In the genomic region with DNA sequence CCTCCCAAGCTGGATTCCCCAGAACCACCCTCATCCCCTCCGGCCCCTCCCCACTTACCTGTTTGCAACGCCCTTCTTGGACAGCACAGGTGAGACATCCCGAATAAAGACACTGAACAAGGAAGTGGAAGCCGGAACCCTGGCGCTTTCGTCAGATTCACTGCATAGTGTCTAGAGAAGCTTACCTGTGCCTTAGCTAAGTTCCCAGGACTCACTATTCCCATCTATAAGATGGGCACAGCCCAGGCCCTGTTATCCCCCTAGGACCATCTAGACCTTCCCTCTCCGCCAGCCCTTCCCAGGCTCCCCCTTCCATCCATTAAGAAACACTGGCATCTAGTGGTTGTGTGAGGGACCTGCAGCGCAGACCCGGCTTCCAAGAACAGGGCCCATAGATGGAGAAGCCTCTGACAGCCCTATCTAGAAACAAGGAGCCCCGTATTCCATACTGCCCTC, we compare ENCODE assay signal across 8 cellular contexts. TPM values are rescaled to one million over a fixed set of nuclear protein-coding genes. Genes with fewer than 3 reads are reported as not detected.
A peak's percentile ranks its signal among the peaks of the same experiment; 100 is the strongest.
DNase-seq lines count a peak whose midpoint lies in the region; ATAC-seq and TF ChIP-seq lines count a peak whose summit lies in the region.

No MANE protein-coding gene starts in this region.

- CTCF ChIA-PET in CD4-positive, alpha-beta T cell (lab: Charles Lee), result no interaction called here
- CTCF ChIA-PET in activated CD8-positive, alpha-beta memory T cell treated with anti-CD3 and anti-CD28 coated beads, Interleukin-2, amount 10 ng/mL, durations not matched to agents 7 days and 5 days (lab: Charles Lee), result interaction anchor here (1.3 kb wide), 1 partner anchor 11 kb away, joined by 4 read pairs; no protein-coding TSS in a partner anchor
- CTCF ChIA-PET in naive thymus-derived CD4-positive, alpha-beta T cell (lab: Charles Lee), result interaction anchor here (1.0 to 2.2 kb wide), 3 partner anchors 181 to 749 kb away, joined by 3 to 8 read pairs (median 3); no protein-coding TSS in a partner anchor

- peaks cover 20% of the 10 kb centered on the region for H3K27me3 ChIP-seq in CD4-positive, alpha-beta T cell (ENCODE audit: control insufficient read depth, insufficient read depth, low read length)
- H3K27me3 ChIP-seq in naive thymus-derived CD4-positive, alpha-beta T cell (ENCODE audit: control insufficient read depth in 2 of 2, insufficient read depth in 2 of 2, low read length in 2 of 2), result no peaks in the 10 kb centered on the region
- no peaks in the 10 kb centered on the region for H3K27me3 ChIP-seq in thoracic aorta (replicated peaks; ENCODE audit: insufficient read depth)

- no peak overlapping the region for H3K27ac ChIP-seq in CD4-positive, alpha-beta T cell (ENCODE audit: low read depth, low read length)
- no peak overlapping the region for H3K27ac ChIP-seq in naive thymus-derived CD4-positive, alpha-beta T cell (ENCODE audit: low read depth, low read length)
- no peak overlapping the region for H3K27ac ChIP-seq in thoracic aorta

- H3K9me3 Mint-ChIP-seq in CD4-positive, alpha-beta T cell, result no peaks in the 10 kb centered on the region
- no peaks in the 10 kb centered on the region for H3K9me3 Mint-ChIP-seq in HFFc6
- no peaks in the 10 kb centered on the region for H3K9me3 Mint-ChIP-seq in activated CD8-positive, alpha-beta memory T cell treated with anti-CD3 and anti-CD28 coated beads, Interleukin-2, amount 10 ng/mL, durations not matched to agents 7 days and 5 days (ENCODE audit: low read depth)
- H3K9me3 Mint-ChIP-seq in naive thymus-derived CD4-positive, alpha-beta T cell, result no peaks in the 10 kb centered on the region

- H3K4me1 Mint-ChIP-seq in CD4-positive, alpha-beta T cell (ENCODE audit: low read depth), result no peaks in the 10 kb centered on the region
- H3K4me1 Mint-ChIP-seq in HFFc6 (ENCODE audit: low read depth), result peaks cover 6% of the 10 kb centered on the region; the same call in 1 of the 2 replicates
- no peaks in the 10 kb centered on the region for H3K4me1 Mint-ChIP-seq in activated CD8-positive, alpha-beta memory T cell treated with anti-CD3 and anti-CD28 coated beads, Interleukin-2, amount 10 ng/mL, durations not matched to agents 7 days and 5 days
- peaks cover 0 to 3% (median 0%) of the 10 kb centered on the region in 7 donors for H3K4me1 Mint-ChIP-seq in naive thymus-derived CD4-positive, alpha-beta T cell

- peak; percentile 52 for TF ChIP-seq CTCF in CD4-positive, alpha-beta T cell (IDR thresholded peaks at IDR 0.05)
- peak; percentile 85 for TF ChIP-seq CTCF in HFFc6 (IDR thresholded peaks at IDR 0.05)
- peak; percentile 69 for TF ChIP-seq CTCF in thoracic aorta (IDR thresholded peaks at IDR 0.05)

- no peaks in the 10 kb centered on the region for H3K9me3 ChIP-seq in CD4-positive, alpha-beta T cell (ENCODE audit: control insufficient read depth, low read length)
- H3K9me3 ChIP-seq in naive thymus-derived CD4-positive, alpha-beta T cell (ENCODE audit: control insufficient read depth in 2 of 3, low read length in 3 of 3), result no peaks in the 10 kb centered on the region
- no peaks in the 10 kb centered on the region for H3K9me3 ChIP-seq in thoracic aorta

- intact Hi-C loops in CD4-positive, alpha-beta T cell (cut with DNase I, micrococcal nuclease), result loop anchor here (1.0 to 10.0 kb wide), 4 partner anchors 532 to 1452 kb away; partner anchors contain the start of gene SDK2 (in 1 of the 2)
- intact Hi-C loops in naive thymus-derived CD4-positive, alpha-beta T cell (cut with micrococcal nuclease), result loop anchor here in 1 of 2 donors (2.0 kb wide), 1 partner anchor 530 kb away; no protein-coding TSS in a partner anchor

- POLR2A ChIA-PET in CD4-positive, alpha-beta T cell (lab: Charles Lee), result no interaction called here
- POLR2A ChIA-PET in naive thymus-derived CD4-positive, alpha-beta T cell (lab: Charles Lee), result no interaction called here

- H3K36me3 ChIP-seq in naive thymus-derived CD4-positive, alpha-beta T cell (ENCODE audit: control insufficient read depth in 2 of 3, insufficient read depth in 3 of 3, low read length in 3 of 3), result no peaks in the 10 kb centered on the region
- no peaks in the 10 kb centered on the region for H3K36me3 ChIP-seq in thoracic aorta

- ATAC-seq in CD4-positive, alpha-beta T cell (ENCODE audit: poor library complexity), result peak; percentile 70
- peak; percentile 57 for ATAC-seq in activated CD8-positive, alpha-beta memory T cell treated with anti-CD3 and anti-CD28 coated beads, Interleukin-2, amount 10 ng/mL, durations not matched to agents 7 days and 5 days
- peak; percentile 68 for ATAC-seq in esophagus mucosa
- ATAC-seq in naive thymus-derived CD4-positive, alpha-beta T cell, result peak; percentile 56
- ATAC-seq in thoracic aorta (ENCODE audit: insufficient number of reproducible peaks, low FRiP score, low read depth), result no peak
- no peak for ATAC-seq in GM21576 (IDR thresholded peaks at IDR 0.05; ENCODE audit: unreplicated experiment)

- no peaks in the 10 kb centered on the region for H3K4me1 ChIP-seq in naive thymus-derived CD4-positive, alpha-beta T cell (ENCODE audit: control insufficient read depth in 2 of 2, insufficient read depth in 2 of 2, low read length in 2 of 2)
- no peaks in the 10 kb centered on the region for H3K4me1 ChIP-seq in thoracic aorta (ENCODE audit: control insufficient read depth in 1 of 2, low read depth in 2 of 2)

- H3K27me3 Mint-ChIP-seq in CD4-positive, alpha-beta T cell, result peaks cover 55% of the 10 kb centered on the region
- H3K27me3 Mint-ChIP-seq in HFFc6 (ENCODE audit: insufficient read depth), result peaks cover 15% of the 10 kb centered on the region
- H3K27me3 Mint-ChIP-seq in activated CD8-positive, alpha-beta memory T cell treated with anti-CD3 and anti-CD28 coated beads, Interleukin-2, amount 10 ng/mL, durations not matched to agents 7 days and 5 days, result peaks cover 39% of the 10 kb centered on the region
- H3K27me3 Mint-ChIP-seq in naive thymus-derived CD4-positive, alpha-beta T cell, result peaks cover 12 to 33% (median 27%) of the 10 kb centered on the region in 5 donors

- peak in 6 of 10 experiments; percentile 8 to 47 (median 21) for DNase-seq in CD4-positive, alpha-beta T cell
- peak; percentile 46 for DNase-seq in HFFc6
- peak; percentile 59 for DNase-seq in NCI-H526 treated with DMSO at 0.1 percent for 48 hours (lab: John Stamatoyannopoulos, UW)
- peak; percentile 63 for DNase-seq in activated CD8-positive, alpha-beta memory T cell treated with anti-CD3 and anti-CD28 coated beads, Interleukin-2, amount 10 ng/mL, durations not matched to agents 7 days and 5 days
- peak in 6 of 9 donors; percentile 13 to 32 (median 22) for DNase-seq in naive thymus-derived CD4-positive, alpha-beta T cell
- no peak for DNase-seq in thoracic aorta (ENCODE audit: low spot score)

- H3K4me3 ChIP-seq in naive thymus-derived CD4-positive, alpha-beta T cell (ENCODE audit: low read length), result no peak overlapping the region
- H3K4me3 ChIP-seq in thoracic aorta, result no peak overlapping the region

- no peak overlapping the region for H3K4me3 Mint-ChIP-seq in CD4-positive, alpha-beta T cell
- H3K4me3 Mint-ChIP-seq in HFFc6, result no peak overlapping the region
- no peak overlapping the region for H3K4me3 Mint-ChIP-seq in activated CD8-positive, alpha-beta memory T cell treated with anti-CD3 and anti-CD28 coated beads, Interleukin-2, amount 10 ng/mL, durations not matched to agents 7 days and 5 days
- H3K4me3 Mint-ChIP-seq in naive thymus-derived CD4-positive, alpha-beta T cell, result no peak overlapping the region

- no peak overlapping the region for H3K27ac Mint-ChIP-seq in CD4-positive, alpha-beta T cell
- peak overlapping the region; percentile 3; the same call in 1 of the 2 replicates for H3K27ac Mint-ChIP-seq in HFFc6
- H3K27ac Mint-ChIP-seq in activated CD8-positive, alpha-beta memory T cell treated with anti-CD3 and anti-CD28 coated beads, Interleukin-2, amount 10 ng/mL, durations not matched to agents 7 days and 5 days, result no peak overlapping the region
- no peak overlapping the region for H3K27ac Mint-ChIP-seq in naive thymus-derived CD4-positive, alpha-beta T cell

- H3K36me3 Mint-ChIP-seq in CD4-positive, alpha-beta T cell (ENCODE audit: low read depth), result no peaks in the 10 kb centered on the region
- no peaks in the 10 kb centered on the region for H3K36me3 Mint-ChIP-seq in HFFc6 (ENCODE audit: low read depth)
- H3K36me3 Mint-ChIP-seq in activated CD8-positive, alpha-beta memory T cell treated with anti-CD3 and anti-CD28 coated beads, Interleukin-2, amount 10 ng/mL, durations not matched to agents 7 days and 5 days, result no peaks in the 10 kb centered on the region
- no peaks in the 10 kb centered on the region for H3K36me3 Mint-ChIP-seq in naive thymus-derived CD4-positive, alpha-beta T cell

RNA-seq across cellular contexts. Expression of gene RPL38, which starts 26.9 kb away (rescaled TPM):
- 1,000 to 10,000 TPM; 2,305 to 2,531 TPM for total RNA-seq in CD4-positive, alpha-beta T cell
- 100 to 1,000 TPM; 660 to 867 (median 812) TPM for total RNA-seq in HFFc6 (2021; fragmentation: NEBNext Ultra II Directional; extraction: Animal tissue kit (Norgen Biotek cat#: 25700))
- 100 to 1,000 TPM; 921 to 988 TPM for total RNA-seq in activated CD8-positive, alpha-beta memory T cell treated with anti-CD3 and anti-CD28 coated beads, Interleukin-2, amount 10 ng/mL, durations not matched to agents 7 days and 5 days
- 1,104 TPM for total RNA-seq in esophagus mucosa
- total RNA-seq in naive thymus-derived CD4-positive, alpha-beta T cell, result 1,000 to 10,000 TPM; 1,097 to 2,553 (median 2,002) TPM
- 1,000 to 10,000 TPM; 1,479 to 2,523 TPM for polyA plus RNA-seq in naive thymus-derived CD4-positive, alpha-beta T cell
- 100 to 1,000 TPM; 163 to 177 TPM for total RNA-seq in thoracic aorta

RNA-seq across cellular contexts. Expression of gene TTYH2, which starts 36.8 kb away (rescaled TPM):
- total RNA-seq in CD4-positive, alpha-beta T cell, result 1 to 10 TPM; 4.4 to 5.4 TPM
- 1 to 10 TPM; 1.2 to 2.7 (median 1.9) TPM for total RNA-seq in HFFc6 (2021; fragmentation: NEBNext Ultra II Directional; extraction: Animal tissue kit (Norgen Biotek cat#: 25700))
- 10 to 100 TPM in 1 of 2 experiments, 1 to 10 TPM in 1; 7.1 to 12.8 TPM for total RNA-seq in activated CD8-positive, alpha-beta memory T cell treated with anti-CD3 and anti-CD28 coated beads, Interleukin-2, amount 10 ng/mL, durations not matched to agents 7 days and 5 days
- 0.88 TPM for total RNA-seq in esophagus mucosa
- 10 to 100 TPM in 2 of 5 experiments, 1 to 10 TPM in 3; 5.5 to 15.8 (median 9.9) TPM for total RNA-seq in naive thymus-derived CD4-positive, alpha-beta T cell
- 1 to 10 TPM; 1.9 to 2.0 TPM for polyA plus RNA-seq in naive thymus-derived CD4-positive, alpha-beta T cell
- total RNA-seq in thoracic aorta, result 1 to 10 TPM; 2.4 to 3.3 TPM

Comparison
In these comparisons a context has a peak if more than half of its experiments do, and no peak if none do; other contexts are left out.
1. ATAC-seq: peak in CD4-positive, alpha-beta T cell (single experiment), activated CD8-positive, alpha-beta memory T cell treated with anti-CD3 and anti-CD28 coated beads, Interleukin-2, amount 10 ng/mL, durations not matched to agents 7 days and 5 days (single experiment), esophagus mucosa (single experiment) and naive thymus-derived CD4-positive, alpha-beta T cell (single experiment); none in thoracic aorta (single experiment) and GM21576 (single experiment).
2. Peak in every context shown above with its lines, with median percentiles within 50 percentile points of each other: CTCF ChIP-seq.